8 cellular contexts compared by ENCODE assay signal in genomic region chr5:71587709-71588532, GRCh38. TPM values are rescaled to one million over a fixed set of nuclear protein-coding genes. Genes with fewer than 3 reads are reported as not detected.
A peak's percentile ranks its signal among the peaks of the same experiment; 100 is the strongest.
DNase-seq lines count a peak whose midpoint lies in the region; ATAC-seq and TF ChIP-seq lines count a peak whose summit lies in the region.

No MANE protein-coding gene starts in this region.

- H3K4me1 ChIP-seq in gastroesophageal sphincter = peaks cover 0 to 40% (median 3%) of the 10 kb centered on the region in 3 donors

- peak; percentile 5 for ATAC-seq in Right ventricle myocardium superior (ENCODE audit: poor library complexity)
- ATAC-seq in Right ventricle myocardium inferior = no peak
- ATAC-seq in HG03060 (IDR thresholded peaks at IDR 0.05; ENCODE audit: low read depth, unreplicated experiment) = peak; percentile 3
- no peak for ATAC-seq in gastroesophageal sphincter

- WGBS in gastroesophageal sphincter (ENCODE audit: low coverage in 1 of 2), 2 donors = 31 to 95% methylated on average over 2 to 7 of the region's 19 CpGs

- peak overlapping the region in 3 of 4 donors; percentile 84 to 90 (median 89) for H3K27ac ChIP-seq in gastroesophageal sphincter

- no peaks in the 10 kb centered on the region for H3K27me3 ChIP-seq in gastroesophageal sphincter

- H3K4me3 ChIP-seq in gastroesophageal sphincter = peak overlapping the region; percentile 26 to 79
- peak overlapping the region; percentile 66 for H3K4me3 ChIP-seq in retinal pigment epithelial cell (ENCODE audit: low read length)

- TF ChIP-seq EP300 in gastroesophageal sphincter (IDR thresholded peaks at IDR 0.05) = no peak

- H3K36me3 ChIP-seq in gastroesophageal sphincter = no peaks in the 10 kb centered on the region

- TF ChIP-seq CTCF in gastroesophageal sphincter (IDR thresholded peaks at IDR 0.05) (no peak), retinal pigment epithelial cell (conservative IDR thresholded peaks at IDR 0.05; ENCODE audit: low read depth, low read length) (no peak)

- in situ Hi-C loops in KBM-7 (cut with MboI; ENCODE audit: low pct_unique_long_range_greater_than_20kb, low sequenced_read_pairs) = no loop called here

- intact Hi-C loops in Right ventricle myocardium superior (cut with DNase I) (no loop called here), Right ventricle myocardium inferior (cut with DNase I) (no loop called here)

- H3K9me3 ChIP-seq in gastroesophageal sphincter = no peaks in the 10 kb centered on the region

- TF ChIP-seq POLR2A in gastroesophageal sphincter (IDR thresholded peaks at IDR 0.05) = no peak

- no peak for DNase-seq in Right ventricle myocardium superior
- no peak for DNase-seq in Right ventricle myocardium inferior (ENCODE audit: missing footprints)
- DNase-seq in activated CD4-positive, alpha-beta T cell treated with anti-CD3 and anti-CD28 coated beads, Interleukin-2, amount 50 U/mL, for 1 hour = peak; percentile 4
- no peak for DNase-seq in retinal pigment epithelial cell (ENCODE audit: low read depth)
- DNase-seq in KBM-7 = no peak
- DNase-seq in GOT3 (lab: John Stamatoyannopoulos, UW) = no peak

RNA-seq across cellular contexts. Expression of gene MCCC2, which starts 0.8 kb away (rescaled TPM):
- 121 TPM for total RNA-seq in Right ventricle myocardium superior
- total RNA-seq in Right ventricle myocardium inferior = 115 TPM
- total RNA-seq in gastroesophageal sphincter = 10 to 100 TPM; 21.4 to 35.3 (median 26.0) TPM

Comparison
In these comparisons a context has a peak if more than half of its experiments do, and no peak if none do; other contexts are left out.
1. ATAC-seq: peak in Right ventricle myocardium superior (single experiment) and HG03060 (single experiment); none in Right ventricle myocardium inferior (single experiment) and gastroesophageal sphincter (single experiment).